Comparison of ENCODE assay signal across 17 cellular contexts in the genomic region with DNA sequence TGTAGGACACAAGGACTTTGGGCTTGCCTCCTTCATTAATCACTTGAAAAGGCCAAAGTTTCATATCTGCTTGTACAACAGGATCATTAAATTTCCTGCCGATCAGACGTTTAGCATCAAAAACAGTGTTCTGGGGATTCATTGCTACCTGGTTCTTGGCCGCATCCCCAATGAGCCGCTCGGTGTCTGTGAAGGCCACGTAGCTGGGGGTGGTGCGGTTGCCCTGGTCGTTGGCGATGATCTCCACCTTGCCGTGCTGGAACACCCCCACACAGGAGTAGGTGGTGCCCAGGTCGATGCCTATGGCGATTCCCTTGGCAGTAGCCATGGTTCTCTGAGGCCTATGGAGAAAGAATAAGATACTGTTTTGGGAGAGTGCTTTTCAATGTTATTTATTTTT.
"Had no signal": no experiment of that assay in that cellular context is flagged by ENCODE, and none has a peak within 500 bp of the region (broad histone marks: within the 10 kb centered on the region; RNA-seq: fewer than 3 reads in every experiment).

No MANE protein-coding gene starts in this region.

- H3K9me3 Mint-ChIP-seq: effector memory CD8-positive, alpha-beta T cell; immature natural killer cell; naive thymus-derived CD4-positive, alpha-beta T cell; T-cell had no signal

- H3K27ac ChIP-seq: cardiac muscle cell had no signal

- DNase-seq: activated CD4-positive, CD25-positive, alpha-beta regulatory T cell; activated gamma-delta T cell; amygdala; effector memory CD8-positive, alpha-beta T cell; esophagus squamous epithelium; heart right ventricle; immature natural killer cell; kidney glomerular epithelial cell; mesenchymal stem cell; naive thymus-derived CD4-positive, alpha-beta T cell; nucleus accumbens; stimulated activated naive CD4-positive, alpha-beta T cell; T-cell; T-helper 9 cell had no signal

- H3K27me3 Mint-ChIP-seq: activated naive CD8-positive, alpha-beta T cell; effector memory CD8-positive, alpha-beta T cell; naive thymus-derived CD4-positive, alpha-beta T cell; T-cell had no signal

- H3K4me3 ChIP-seq: cardiac muscle cell, esophagus squamous epithelium, heart right ventricle had no signal

- ATAC-seq: effector memory CD8-positive, alpha-beta T cell; heart right ventricle; naive thymus-derived CD4-positive, alpha-beta T cell; SK-N-SH treated with all-trans-retinoic acid at 6 μM for 48 hours; T-cell had no signal

- H3K36me3 ChIP-seq: cardiac muscle cell, esophagus squamous epithelium, heart right ventricle had no signal

- H3K27me3 ChIP-seq: cardiac muscle cell, esophagus squamous epithelium, heart right ventricle had no signal

- H3K4me3 Mint-ChIP-seq: activated naive CD8-positive, alpha-beta T cell; naive thymus-derived CD4-positive, alpha-beta T cell had no signal

- H3K27ac Mint-ChIP-seq: activated naive CD8-positive, alpha-beta T cell had no signal

- H3K9me3 ChIP-seq: esophagus squamous epithelium, heart right ventricle had no signal
